In genomic region chr3:182969853-182970252, GRCh38 we compare ENCODE assay signal across 2 cellular contexts.
TF ChIP-seq lines count a peak whose summit lies in the region.

No MANE protein-coding gene starts in this region.

TF ChIP-seq in SK-N-SH, 30 proteins besides CTCF, POLR2A, EP300 and RAD21:
- TF ChIP-seq POLR2AphosphoS5 (IDR thresholded peaks at IDR 0.05; ENCODE audit: low read depth, low read length), result no peak
- TF ChIP-seq, protein P1, sequence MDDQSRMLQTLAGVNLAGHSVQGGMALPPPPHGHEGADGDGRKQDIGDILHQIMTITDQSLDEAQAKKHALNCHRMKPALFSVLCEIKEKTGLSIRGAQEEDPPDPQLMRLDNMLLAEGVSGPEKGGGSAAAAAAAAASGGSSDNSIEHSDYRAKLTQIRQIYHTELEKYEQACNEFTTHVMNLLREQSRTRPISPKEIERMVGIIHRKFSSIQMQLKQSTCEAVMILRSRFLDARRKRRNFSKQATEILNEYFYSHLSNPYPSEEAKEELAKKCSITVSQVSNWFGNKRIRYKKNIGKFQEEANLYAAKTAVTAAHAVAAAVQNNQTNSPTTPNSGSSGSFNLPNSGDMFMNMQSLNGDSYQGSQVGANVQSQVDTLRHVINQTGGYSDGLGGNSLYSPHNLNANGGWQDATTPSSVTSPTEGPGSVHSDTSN (IDR thresholded peaks at IDR 0.05), result no peak
- TF ChIP-seq RCOR1 (IDR thresholded peaks at IDR 0.05; ENCODE audit: low read length), result no peak
- no peak for TF ChIP-seq TEAD4 (IDR thresholded peaks at IDR 0.05; ENCODE audit: borderline replicate concordance, insufficient read depth)
- TF ChIP-seq FOXM1 (IDR thresholded peaks at IDR 0.05; ENCODE audit: low read depth), result no peak
- no peak for TF ChIP-seq CHD2 (IDR thresholded peaks at IDR 0.05; ENCODE audit: low read length, partially characterized antibody)
- no peak for TF ChIP-seq ZBTB33 (IDR thresholded peaks at IDR 0.05; ENCODE audit: borderline replicate concordance, low read depth)
- no peak for TF ChIP-seq JUND (IDR thresholded peaks at IDR 0.05)
- TF ChIP-seq, protein P2, sequence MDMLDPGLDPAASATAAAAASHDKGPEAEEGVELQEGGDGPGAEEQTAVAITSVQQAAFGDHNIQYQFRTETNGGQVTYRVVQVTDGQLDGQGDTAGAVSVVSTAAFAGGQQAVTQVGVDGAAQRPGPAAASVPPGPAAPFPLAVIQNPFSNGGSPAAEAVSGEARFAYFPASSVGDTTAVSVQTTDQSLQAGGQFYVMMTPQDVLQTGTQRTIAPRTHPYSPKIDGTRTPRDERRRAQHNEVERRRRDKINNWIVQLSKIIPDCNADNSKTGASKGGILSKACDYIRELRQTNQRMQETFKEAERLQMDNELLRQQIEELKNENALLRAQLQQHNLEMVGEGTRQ (IDR thresholded peaks at IDR 0.05; ENCODE audit: borderline replicate concordance, low read depth, low read length), result no peak
- TF ChIP-seq EZH2phosphoT487 (IDR thresholded peaks at IDR 0.05; ENCODE audit: borderline replicate concordance, low read depth), result no peak

TF ChIP-seq in SK-N-SH treated with all-trans-retinoic acid at 6 μM for 48 hours, 23 proteins besides CTCF, POLR2A, EP300 and RAD21:
- no peak for TF ChIP-seq ISL1 (CRISPR knock-in tag; IDR thresholded peaks at IDR 0.05)
- TF ChIP-seq ZNF70 (CRISPR knock-in tag; IDR thresholded peaks at IDR 0.05), result no peak
- no peak for TF ChIP-seq ZFP3 (CRISPR knock-in tag; IDR thresholded peaks at IDR 0.05)
